ENCODE assay signal across 8 cellular contexts in the genomic region with DNA sequence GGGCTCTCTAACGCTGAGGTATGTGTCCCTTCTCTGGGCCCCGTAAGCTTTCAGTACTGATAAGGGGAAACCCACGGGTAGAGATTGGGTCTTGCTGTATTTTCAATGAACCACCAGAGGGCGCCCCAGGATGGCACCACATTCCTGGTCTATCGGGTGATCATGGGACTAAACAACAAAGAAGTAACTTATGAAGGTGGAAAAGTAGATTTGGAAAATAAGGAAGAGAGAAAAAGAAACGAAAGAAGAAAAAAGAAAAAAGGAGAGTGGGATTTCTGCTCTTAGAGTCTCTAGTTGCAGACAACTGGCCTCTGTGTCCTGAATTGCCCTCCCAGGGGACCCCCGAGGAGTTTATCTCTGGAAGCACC.
DNase-seq lines count a peak whose midpoint lies in the region; ATAC-seq lines count a peak whose summit lies in the region.

No MANE protein-coding gene starts in this region.

- peak overlapping the region; percentile 75 for H3K4me2 ChIP-seq in BLaER1

- H3K27me3 ChIP-seq in BLaER1: no peaks in the 10 kb centered on the region

- H3K27ac ChIP-seq in BLaER1: no peak overlapping the region

- H3K36me3 ChIP-seq in BLaER1: peaks cover 5% of the 10 kb centered on the region; the same call in 1 of the 2 replicates

- DNase-seq in NCI-H2171 treated with DMSO at 0.1 percent for 48 hours (lab: John Stamatoyannopoulos, UW) (peak; percentile 69), cerebellum (ENCODE audit: low spot score) (peak; percentile 69), left colon (peak; percentile 63 to 77)
- DNase-seq in activated CD4-positive, CD25-positive, alpha-beta regulatory T cell treated with anti-CD3 and anti-CD28 coated beads, Interleukin-2, amount 50 U/mL, for 72 hours: peak; percentile 80
- peak; percentile 91 for DNase-seq in stimulated activated CD4-positive, alpha-beta T cell treated with anti-CD3 and anti-CD28 coated beads, Interleukin-4, amount 100 ng/mL, for 24 hours

- no peak overlapping the region for H3K9ac ChIP-seq in BLaER1

- H3K4me1 ChIP-seq in BLaER1: peaks cover 36% of the 10 kb centered on the region

- H3K4me3 ChIP-seq in BLaER1: no peak overlapping the region

- no peaks in the 10 kb centered on the region for H4K20me1 ChIP-seq in BLaER1

- ATAC-seq in GM18909 (IDR thresholded peaks at IDR 0.05; ENCODE audit: poor library complexity, unreplicated experiment): peak; percentile 89
- peak; percentile 83 for ATAC-seq in HG03135 (IDR thresholded peaks at IDR 0.05; ENCODE audit: unreplicated experiment)
- ATAC-seq in left colon: peak; percentile 91

- intact Hi-C loops in left colon (cut with DNase I, micrococcal nuclease): loop anchor here (5.0 to 10.0 kb wide), 3 partner anchors 73 to 633 kb away; no protein-coding TSS in a partner anchor

- H3K9me3 ChIP-seq in BLaER1: peaks cover 3% of the 10 kb centered on the region
